ENCODE assay signal across 8 cellular contexts in genomic region chr4:102759835-102760644, GRCh38. TPM values are rescaled to one million over a fixed set of nuclear protein-coding genes. Genes with fewer than 3 reads are reported as not detected.
DNase-seq lines count a peak whose midpoint lies in the region; ATAC-seq, FAIRE-seq and TF ChIP-seq lines count a peak whose summit lies in the region.

No MANE protein-coding gene starts in this region.

- ATAC-seq in GM19438 (IDR thresholded peaks at IDR 0.05; ENCODE audit: low read depth, unreplicated experiment) (peak; percentile 55), HG03432 (IDR thresholded peaks at IDR 0.05; ENCODE audit: unreplicated experiment) (peak; percentile 61), RWPE2 (ENCODE audit: low read depth) (peak; percentile 44)

- peak; percentile 57 for DNase-seq in ELR (ENCODE audit: low read depth)
- no peak for DNase-seq in RWPE2 (ENCODE audit: low spot score)
- DNase-seq in caudate nucleus (lab: John Stamatoyannopoulos, UW) = peak in 19 of 61 donors; percentile 2 to 76 (median 48)
- DNase-seq in kidney = no peak
- DNase-seq in stimulated activated CD4-positive, alpha-beta T cell treated with anti-CD3 and anti-CD28 coated beads, Interleukin-4, amount 100 ng/mL, for 48 hours (ENCODE audit: low read depth in 2 of 2) = peak; percentile 1 to 14
- no peak for DNase-seq in NCI-H2196 treated with DMSO at 0.1 percent for 48 hours (lab: John Stamatoyannopoulos, UW; ENCODE audit: unreplicated experiment)

- H3K9me3 ChIP-seq in RWPE2 (ENCODE audit: severe bottlenecking) (no peaks in the 10 kb centered on the region), kidney (ENCODE audit: control insufficient read depth in 1 of 2, low read length in 2 of 2) (no peaks in the 10 kb centered on the region)

- TF ChIP-seq CTCF in RWPE2 (IDR thresholded peaks at IDR 0.05; ENCODE audit: poor library complexity, severe bottlenecking) = no peak
- no peak for TF ChIP-seq CTCF in kidney (IDR thresholded peaks at IDR 0.05; ENCODE audit: borderline replicate concordance, extremely low read depth, insufficient read depth)

- intact Hi-C loops in kidney (cut with DNase I) = no loop called here

- no peaks in the 10 kb centered on the region for H3K36me3 ChIP-seq in RWPE2 (ENCODE audit: low read depth)
- no peaks in the 10 kb centered on the region for H3K36me3 ChIP-seq in kidney (ENCODE audit: control insufficient read depth in 1 of 2, insufficient read depth in 2 of 2, low read length in 2 of 2)

- H3K4me1 ChIP-seq in RWPE2 (ENCODE audit: insufficient read depth, poor library complexity, severe bottlenecking) (peaks cover 9% of the 10 kb centered on the region), kidney (ENCODE audit: control insufficient read depth in 1 of 2, insufficient read depth in 1 of 2, low read depth in 1 of 2, low read length in 2 of 2) (peaks cover 0 to 6% of the 10 kb centered on the region in 2 donors)

- no peak for FAIRE-seq in kidney (lab: Jason Lieb, UNC)

- H3K4me3 ChIP-seq in RWPE2 (ENCODE audit: severe bottlenecking) (peak overlapping the region; percentile 54), kidney (ENCODE audit: low read length in 2 of 2) (peak overlapping the region; percentile 91)

- no peaks in the 10 kb centered on the region for H3K27me3 ChIP-seq in RWPE2 (ENCODE audit: insufficient read depth, poor library complexity, severe bottlenecking)

- H3K27ac ChIP-seq in RWPE2 (ENCODE audit: poor library complexity, severe bottlenecking) = peak overlapping the region; percentile 50
- peak overlapping the region; percentile 69 for H3K27ac ChIP-seq in caudate nucleus (ENCODE audit: low read depth, low read length)
- H3K27ac ChIP-seq in kidney (ENCODE audit: low read depth in 2 of 2, low read length in 2 of 2) = peak overlapping the region; percentile 59 to 66

- H3K9ac ChIP-seq in kidney (ENCODE audit: low read length in 2 of 2) = peak overlapping the region; percentile 81 to 87

RNA-seq across cellular contexts. Expression of gene MANBA, which starts 0.7 kb away (rescaled TPM):
- total RNA-seq in kidney = 28.0 TPM
- 19.0 TPM for polyA plus RNA-seq in kidney (ENCODE audit: insufficient read depth, low read depth, low replicate concordance)

Comparison
In these comparisons a context has a peak if more than half of its experiments do, and no peak if none do; other contexts are left out.
1. DNase-seq: peak in ELR (single experiment) and stimulated activated CD4-positive, alpha-beta T cell treated with anti-CD3 and anti-CD28 coated beads, Interleukin-4, amount 100 ng/mL, for 48 hours (2 of 2); none in RWPE2 (single experiment), kidney (single experiment) and NCI-H2196 treated with DMSO at 0.1 percent for 48 hours (single experiment).
2. Peak in every context shown above with its lines, with median percentiles within 50 percentile points of each other: ATAC-seq and H3K27ac ChIP-seq.